Comparison of ENCODE assay signal across 23 cellular contexts in the genomic region with DNA sequence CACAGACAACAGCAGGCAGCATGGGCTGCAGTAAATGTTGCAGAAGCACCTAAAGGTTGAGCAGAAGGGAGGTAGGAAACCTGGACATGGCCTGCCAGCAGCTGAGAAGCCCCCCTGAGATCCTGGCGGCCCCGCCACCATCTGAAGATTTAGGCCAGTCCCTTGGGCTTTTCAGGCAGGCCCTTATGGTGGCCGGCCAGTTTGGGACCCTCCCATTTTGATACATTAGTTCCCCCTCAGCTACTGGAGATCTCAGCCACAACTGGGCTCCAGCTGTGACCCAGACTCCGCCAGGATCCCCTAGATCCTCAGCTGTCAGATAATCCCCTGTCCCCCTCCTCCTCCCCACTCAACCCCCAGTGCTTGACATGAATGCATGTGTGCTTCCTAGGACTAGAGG.
"Had no signal": no experiment of that assay in that cellular context is flagged by ENCODE, and none has a peak within 500 bp of the region (broad histone marks: within the 10 kb centered on the region; RNA-seq: fewer than 3 reads in every experiment).

No MANE protein-coding gene starts in this region.

- H3K36me3 ChIP-seq: right lobe of liver had no signal

- ATAC-seq: effector memory CD8-positive, alpha-beta T cell; left colon; lower lobe of right lung; natural killer cell; right lobe of liver had no signal

- H3K36me3 Mint-ChIP-seq: natural killer cell, type B pancreatic cell had no signal

- H3K27ac ChIP-seq: left ventricle myocardium inferior, lower lobe of right lung, parathyroid adenoma, right lobe of liver, testis, tibial artery had no signal

- H3K27me3 Mint-ChIP-seq: effector memory CD8-positive, alpha-beta T cell; progenitor cell of endocrine pancreas had no signal

- H3K27me3 ChIP-seq: right lobe of liver, testis, tibial artery had no signal

- DNase-seq: cortex of kidney; effector memory CD8-positive, alpha-beta T cell; erythroblast; hypothalamus; immature natural killer cell; islet precursor cell; kidney glomerular epithelial cell; left colon; left ventricle myocardium inferior; lower lobe of right lung; natural killer cell; occipital lobe; right lobe of liver; small intestine; stimulated activated CD4-positive, alpha-beta T cell treated with anti-CD3 and anti-CD28 coated beads, Interleukin-15, amount 100 ng/mL, for 24 hours; stimulated activated CD4-positive, alpha-beta T cell treated with anti-CD3 and anti-CD28 coated beads, Interleukin-2, amount 100 ng/mL, for 48 hours; stimulated activated naive CD4-positive, alpha-beta T cell; substantia nigra; testis; tibial artery had no signal

- H3K4me1 ChIP-seq: lower lobe of right lung, parathyroid adenoma, right lobe of liver, testis, tibial artery had no signal

- H3K4me3 Mint-ChIP-seq: effector memory CD8-positive, alpha-beta T cell; immature natural killer cell; natural killer cell; type B pancreatic cell had no signal

- H3K9me3 ChIP-seq: left ventricle myocardium inferior, lower lobe of right lung, right lobe of liver, testis, tibial artery had no signal

- H3K27ac Mint-ChIP-seq: immature natural killer cell, natural killer cell, progenitor cell of endocrine pancreas, type B pancreatic cell had no signal

- H3K4me3 ChIP-seq: left ventricle myocardium inferior, lower lobe of right lung, right lobe of liver, testis, tibial artery had no signal

- H3K9me3 Mint-ChIP-seq: effector memory CD8-positive, alpha-beta T cell; natural killer cell had no signal
